In the genomic region with DNA sequence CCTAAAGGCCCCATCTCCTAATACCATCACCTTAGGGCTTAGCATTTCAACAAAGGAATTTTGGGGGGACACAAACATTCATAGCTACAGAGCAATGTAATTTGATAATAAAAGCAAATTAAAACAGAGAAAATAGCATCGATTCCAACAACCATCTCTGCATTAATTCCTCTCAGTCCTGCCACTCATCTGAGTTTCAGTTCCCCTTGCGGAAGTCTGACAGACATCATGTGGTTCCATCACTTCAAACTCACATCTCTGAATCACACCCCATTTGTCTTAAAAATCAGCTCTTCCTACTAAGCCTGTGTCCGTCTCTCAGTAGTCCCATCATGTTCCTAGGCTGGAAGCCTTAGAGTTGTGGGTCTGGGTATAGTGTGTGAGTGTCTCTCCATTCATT, we compare ENCODE assay signal across 1 cellular context.
TF ChIP-seq lines count a peak whose summit lies in the region.

No MANE protein-coding gene starts in this region.

TF ChIP-seq in HepG2, 621 proteins besides CTCF, POLR2A, EP300 and RAD21:
- TF ChIP-seq ZNF512B (CRISPR knock-in tag; IDR thresholded peaks at IDR 0.05; ENCODE audit: borderline replicate concordance): no peak
